Comparison of ENCODE assay signal across 8 cellular contexts in the genomic region with DNA sequence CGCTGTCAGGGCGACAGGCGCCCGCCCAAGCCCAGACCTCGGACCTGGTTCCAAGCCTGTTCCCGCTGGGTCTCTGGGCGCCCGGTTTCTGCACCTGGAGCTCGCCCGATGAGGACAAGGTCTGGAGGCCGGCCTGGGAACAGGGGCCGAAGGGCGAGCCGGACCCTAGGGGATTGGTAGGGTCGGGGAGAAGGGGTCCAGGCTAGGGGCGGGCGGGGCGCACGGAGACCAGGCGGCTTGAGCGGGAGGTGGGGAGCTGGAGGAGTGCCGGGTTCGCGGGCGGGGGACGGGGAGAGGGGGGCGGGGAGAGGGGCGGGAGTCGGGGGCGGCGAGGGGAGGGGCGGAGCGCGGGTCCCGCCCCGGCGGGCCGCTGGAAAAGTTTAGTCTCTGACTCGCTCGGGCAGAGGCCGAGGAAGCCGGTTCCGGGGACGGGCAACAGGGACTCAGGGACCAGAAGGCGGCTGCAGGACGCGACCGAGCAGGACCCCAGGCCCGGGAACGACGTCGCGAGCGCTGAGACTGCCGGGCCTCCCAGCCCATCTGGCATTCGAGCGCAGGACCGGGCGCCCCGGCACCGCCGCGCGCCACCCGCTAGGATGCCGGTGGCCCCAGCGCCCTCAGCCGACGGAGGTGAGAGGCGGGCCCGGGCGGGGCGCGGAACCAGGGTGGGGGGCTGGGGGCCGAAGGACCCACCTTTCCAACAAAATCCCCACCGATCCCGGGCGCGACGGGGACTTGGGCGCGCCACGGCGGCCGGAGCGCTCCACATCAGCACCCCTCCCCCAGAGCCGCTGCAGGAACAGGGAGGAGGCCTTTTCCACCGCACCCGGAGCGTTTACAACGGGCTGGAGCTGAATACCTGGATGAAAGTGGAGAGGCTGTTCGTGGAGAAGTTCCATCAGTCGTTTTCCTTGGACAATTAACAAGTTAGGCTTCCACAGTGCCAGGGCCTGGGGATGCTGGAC. TPM values are rescaled to one million over a fixed set of nuclear protein-coding genes. Genes with fewer than 3 reads are reported as not detected.
DNase-seq lines count a peak whose midpoint lies in the region; ATAC-seq and TF ChIP-seq lines count a peak whose summit lies in the region.

A gene (plus strand): TSS at position 403 of the 965 bp plus-strand sequence. CDS start 9,733 bp downstream, outside the sequence.

- H3K36me3 ChIP-seq in left ventricle myocardium inferior (peaks cover 3% of the 10 kb centered on the region), psoas muscle (ENCODE audit: insufficient read depth in 1 of 2, low read depth in 1 of 2) (no peaks in the 10 kb centered on the region)

- 1 to 6% (median 1%) methylated on average over 67 to 90 of the region's 93 CpGs for WGBS in psoas muscle, 3 donors

- H3K27ac ChIP-seq in left ventricle myocardium inferior (replicated peaks) (peak within 1 kb of the TSS; percentile 84), psoas muscle (peak within 1 kb of the TSS; percentile 36)

- peaks cover 53% of the 10 kb centered on the region for H3K4me1 ChIP-seq in left ventricle myocardium inferior
- no peaks in the 10 kb centered on the region for H3K4me1 ChIP-seq in psoas muscle

- peaks cover 27% of the 10 kb centered on the region for H3K27me3 ChIP-seq in left ventricle myocardium inferior (ENCODE audit: low read depth)
- H3K27me3 ChIP-seq in psoas muscle (ENCODE audit: insufficient read depth in 3 of 3, low read length in 2 of 3) = peaks cover 0 to 42% (median 12%) of the 10 kb centered on the region in 3 donors

- peak in 3 of 4 donors; percentile 21 to 65 (median 46) for ATAC-seq in psoas muscle
- ATAC-seq in GM18520 (IDR thresholded peaks at IDR 0.05; ENCODE audit: unreplicated experiment) = no peak
- no peak for ATAC-seq in HG02938 (IDR thresholded peaks at IDR 0.05; ENCODE audit: unreplicated experiment)

- H3K9me3 ChIP-seq in left ventricle myocardium inferior (replicated peaks) = no peaks in the 10 kb centered on the region
- no peaks in the 10 kb centered on the region for H3K9me3 ChIP-seq in psoas muscle

- intact Hi-C loops in left ventricle myocardium inferior (cut with micrococcal nuclease) = loop anchor here (10.0 kb wide), 1 partner anchor 207 kb away; no protein-coding TSS in a partner anchor
- intact Hi-C loops in psoas muscle (cut with DNase I) = no loop called here

- peak; percentile 45 for TF ChIP-seq CTCF in left ventricle myocardium inferior (IDR thresholded peaks at IDR 0.05; ENCODE audit: borderline replicate concordance)
- no peak for TF ChIP-seq CTCF in psoas muscle (IDR thresholded peaks at IDR 0.05)

- DNase-seq in A172 (ENCODE audit: low spot score) (peak; percentile 25), HuH-7 (ENCODE audit: low spot score) (peak; percentile 44), left ventricle myocardium inferior (peak; percentile 77), psoas muscle (peak; percentile 58 to 75), SKM-1 treated with dmso at 0.1 percent for 144 hours (lab: John Stamatoyannopoulos, UW; ENCODE audit: unreplicated experiment) (no peak)
- peak; percentile 31 for DNase-seq in activated naive CD4-positive, alpha-beta T cell treated with anti-CD3 and anti-CD28 coated beads, Interleukin-2, amount 50 U/mL, for 16 hours

- H3K4me3 ChIP-seq in left ventricle myocardium inferior = peak within 1 kb of the TSS; percentile 86
- peak within 1 kb of the TSS; percentile 67 for H3K4me3 ChIP-seq in psoas muscle

RNA-seq across cellular contexts. Expression of the gene that starts here (rescaled TPM):
- 3.5 and 6.3 TPM in 2 replicates for total RNA-seq in A172 (2014; rRNA removed; shearing (Covaris generic))
- total RNA-seq in left ventricle myocardium inferior (26.8 TPM), psoas muscle (1 to 10 TPM; 4.3 to 5.2 (median 4.9) TPM)
- polyA plus RNA-seq in psoas muscle = 1 to 10 TPM; 2.3 to 4.7 (median 4.2) TPM

Comparison
In these comparisons a context has a peak if more than half of its experiments do, and no peak if none do; other contexts are left out.
1. ATAC-seq: peak in psoas muscle (3 of 4); none in GM18520 (single experiment) and HG02938 (single experiment).